ENCODE assay signal across 26 cellular contexts in genomic region chr11:109275931-109276330, GRCh38.
DNase-seq lines count a peak whose midpoint lies in the region; ATAC-seq and TF ChIP-seq lines count a peak whose summit lies in the region.
"Had no signal": no experiment of that assay in that cellular context is flagged by ENCODE, and none has a peak within 500 bp of the region (broad histone marks: within the 10 kb centered on the region; RNA-seq: fewer than 3 reads in every experiment).

No MANE protein-coding gene starts in this region.

- H3K4me3 ChIP-seq in GM23338 = no peak overlapping the region
- H3K4me3 ChIP-seq: A549 had no signal

- no peaks in the 10 kb centered on the region for H3F3A ChIP-seq in GM23338 (replicated peaks; ENCODE audit: low read depth)

- no peaks in the 10 kb centered on the region for H3K79me2 ChIP-seq in GM23338 (replicated peaks; ENCODE audit: insufficient read depth)

- H3K27ac ChIP-seq in GM23338 (ENCODE audit: low read depth) = no peak overlapping the region
- H3K27ac ChIP-seq: A549 had no signal

- H3K4me1 ChIP-seq in GM23338 (ENCODE audit: insufficient read depth) = no peaks in the 10 kb centered on the region
- H3K4me1 ChIP-seq: A549 had no signal

- H3K4me2 ChIP-seq in GM23338 = no peak overlapping the region
- H3K4me2 ChIP-seq: A549, SK-N-SH had no signal

- H3K36me3 Mint-ChIP-seq in GM23338 (ENCODE audit: low read depth) = peaks cover 6% of the 10 kb centered on the region; the same call in 1 of the 3 replicates
- peaks cover 15% of the 10 kb centered on the region for H3K36me3 Mint-ChIP-seq in WTC11
- H3K36me3 Mint-ChIP-seq in nephron (ENCODE audit: low read depth) = peaks cover 7% of the 10 kb centered on the region
- peaks cover 0 to 2% of the 10 kb centered on the region in 2 donors for H3K36me3 Mint-ChIP-seq in stimulated activated naive B cell treated with anti-CD40 and anti-IgM and Interleukin-4, amounts not matched to agents 10 μg/mL and 1 μg/mL and 100 μg/mL, for 72 hours
- peaks cover 4 to 5% of the 10 kb centered on the region in 2 donors for H3K36me3 Mint-ChIP-seq in activated naive CD4-positive, alpha-beta T cell treated with anti-CD3 and anti-CD28 coated beads, Interleukin-2, amount 50 U/mL, for 72 hours
- peaks cover 10% of the 10 kb centered on the region for H3K36me3 Mint-ChIP-seq in natural killer cell treated with Interleukin-12 subunit alpha and Interleukin-12 subunit beta and Interleukin-15 and Interleukin-18, amount 100 ng/mL, for 72 hours
- H3K36me3 Mint-ChIP-seq: CD14-positive monocyte; CD8-positive, alpha-beta memory T cell had no signal

- peaks cover 6% of the 10 kb centered on the region; the same call in 1 of the 2 replicates for H3K9me2 ChIP-seq in GM23338 (ENCODE audit: insufficient read depth)
- H3K9me2 ChIP-seq: SK-N-SH had no signal

- H3K4me3 Mint-ChIP-seq in GM23338 = no peak overlapping the region
- H3K4me3 Mint-ChIP-seq in WTC11 = no peak overlapping the region
- H3K4me3 Mint-ChIP-seq in nephron = no peak overlapping the region
- H3K4me3 Mint-ChIP-seq in stimulated activated naive B cell treated with anti-CD40 and anti-IgM and Interleukin-4, amounts not matched to agents 10 μg/mL and 1 μg/mL and 100 μg/mL, for 72 hours = no peak overlapping the region
- H3K4me3 Mint-ChIP-seq in natural killer cell treated with Interleukin-12 subunit alpha and Interleukin-12 subunit beta and Interleukin-15 and Interleukin-18, amount 100 ng/mL, for 72 hours = no peak overlapping the region
- H3K4me3 Mint-ChIP-seq: CD14-positive monocyte; CD8-positive, alpha-beta memory T cell had no signal

- no peaks in the 10 kb centered on the region for H4K20me1 ChIP-seq in GM23338 (replicated peaks; ENCODE audit: insufficient read depth)

- CTCF ChIA-PET in WTC11 (lab: Charles Lee) = no interaction called here

- H2AFZ ChIP-seq in GM23338 = peak overlapping the region; percentile 83

- H3K9me3 Mint-ChIP-seq in GM23338 (peaks cover 15% of the 10 kb centered on the region; the same call in 2 of the 3 replicates), WTC11 (peaks cover 26% of the 10 kb centered on the region), nephron (peaks cover 42% of the 10 kb centered on the region)
- H3K9me3 Mint-ChIP-seq in stimulated activated naive B cell treated with anti-CD40 and anti-IgM and Interleukin-4, amounts not matched to agents 10 μg/mL and 1 μg/mL and 100 μg/mL, for 72 hours = peaks cover 13 to 19% of the 10 kb centered on the region in 2 donors
- H3K9me3 Mint-ChIP-seq in activated naive CD4-positive, alpha-beta T cell treated with anti-CD3 and anti-CD28 coated beads, Interleukin-2, amount 50 U/mL, for 72 hours = peaks cover 17 to 21% of the 10 kb centered on the region in 2 donors
- peaks cover 30% of the 10 kb centered on the region for H3K9me3 Mint-ChIP-seq in natural killer cell treated with Interleukin-12 subunit alpha and Interleukin-12 subunit beta and Interleukin-15 and Interleukin-18, amount 100 ng/mL, for 72 hours

- TF ChIP-seq CTCF in GM23338 (conservative IDR thresholded peaks at IDR 0.05; ENCODE audit: low read depth in 2 of 2) (no peak), WTC11 (IDR thresholded peaks at IDR 0.05) (no peak), nephron (IDR thresholded peaks at IDR 0.05; ENCODE audit: unreplicated experiment in 3 of 3) (no peak)

- H3K27ac Mint-ChIP-seq in GM23338 (no peak overlapping the region), WTC11 (no peak overlapping the region), nephron (peak overlapping the region in 2 of 3 experiments; percentile 31 to 32)
- H3K27ac Mint-ChIP-seq in stimulated activated naive B cell treated with anti-CD40 and anti-IgM and Interleukin-4, amounts not matched to agents 10 μg/mL and 1 μg/mL and 100 μg/mL, for 72 hours = no peak overlapping the region
- H3K27ac Mint-ChIP-seq in activated naive CD4-positive, alpha-beta T cell treated with anti-CD3 and anti-CD28 coated beads, Interleukin-2, amount 50 U/mL, for 72 hours = no peak overlapping the region
- no peak overlapping the region for H3K27ac Mint-ChIP-seq in natural killer cell treated with Interleukin-12 subunit alpha and Interleukin-12 subunit beta and Interleukin-15 and Interleukin-18, amount 100 ng/mL, for 72 hours
- H3K27ac Mint-ChIP-seq: CD8-positive, alpha-beta memory T cell had no signal

- no peaks in the 10 kb centered on the region for H3K27me3 ChIP-seq in GM23338 (ENCODE audit: insufficient read depth)

- H3K4me1 Mint-ChIP-seq in GM23338 (peaks cover 4% of the 10 kb centered on the region; the same call in 1 of the 3 replicates), WTC11 (peaks cover 9% of the 10 kb centered on the region), nephron (peaks cover 6% of the 10 kb centered on the region)
- H3K4me1 Mint-ChIP-seq in stimulated activated naive B cell treated with anti-CD40 and anti-IgM and Interleukin-4, amounts not matched to agents 10 μg/mL and 1 μg/mL and 100 μg/mL, for 72 hours = peaks cover 5 to 10% of the 10 kb centered on the region in 2 donors
- no peaks in the 10 kb centered on the region for H3K4me1 Mint-ChIP-seq in natural killer cell treated with Interleukin-12 subunit alpha and Interleukin-12 subunit beta and Interleukin-15 and Interleukin-18, amount 100 ng/mL, for 72 hours (ENCODE audit: low read depth in 2 of 2)
- H3K4me1 Mint-ChIP-seq: CD14-positive monocyte; CD8-positive, alpha-beta memory T cell had no signal

- H3K27me3 Mint-ChIP-seq in GM23338 (ENCODE audit: insufficient read depth, low read depth, poor library complexity) = no peaks in the 10 kb centered on the region
- H3K27me3 Mint-ChIP-seq in WTC11 (ENCODE audit: low read depth) = no peaks in the 10 kb centered on the region
- no peaks in the 10 kb centered on the region for H3K27me3 Mint-ChIP-seq in nephron (ENCODE audit: low read depth)
- peaks cover 0 to 4% of the 10 kb centered on the region in 2 donors for H3K27me3 Mint-ChIP-seq in stimulated activated naive B cell treated with anti-CD40 and anti-IgM and Interleukin-4, amounts not matched to agents 10 μg/mL and 1 μg/mL and 100 μg/mL, for 72 hours
- H3K27me3 Mint-ChIP-seq in natural killer cell treated with Interleukin-12 subunit alpha and Interleukin-12 subunit beta and Interleukin-15 and Interleukin-18, amount 100 ng/mL, for 72 hours = peaks cover 0 to 8% of the 10 kb centered on the region in 2 donors

- H3K36me3 ChIP-seq in GM23338 (ENCODE audit: insufficient read depth) = no peaks in the 10 kb centered on the region

- no peak for ATAC-seq in GM23338
- ATAC-seq in WTC11 = peak; percentile 32
- ATAC-seq in stimulated activated naive B cell treated with anti-CD40 and anti-IgM and Interleukin-4, amounts not matched to agents 10 μg/mL and 1 μg/mL and 100 μg/mL, for 72 hours (replicated peaks) = peak; percentile 62 to 80
- ATAC-seq in activated naive CD4-positive, alpha-beta T cell treated with anti-CD3 and anti-CD28 coated beads, Interleukin-2, amount 50 U/mL, for 72 hours = no peak
- no peak for ATAC-seq in natural killer cell treated with Interleukin-12 subunit alpha and Interleukin-12 subunit beta and Interleukin-15 and Interleukin-18, amount 100 ng/mL, for 72 hours
- ATAC-seq: A549, HepG2 had no signal

- DNase-seq in GM23338 (ENCODE audit: low spot score) (no peak), WTC11 (ENCODE audit: low spot score) (no peak), ecto neural progenitor cell (ENCODE audit: low spot score) (no peak)
- DNase-seq in stimulated activated naive B cell treated with anti-CD40 and anti-IgM and Interleukin-4, amounts not matched to agents 10 μg/mL and 1 μg/mL and 100 μg/mL, for 72 hours = peak; percentile 4
- no peak for DNase-seq in activated naive CD4-positive, alpha-beta T cell treated with anti-CD3 and anti-CD28 coated beads, Interleukin-2, amount 50 U/mL, for 72 hours (ENCODE audit: low spot score in 2 of 2)
- DNase-seq in natural killer cell treated with Interleukin-12 subunit alpha and Interleukin-12 subunit beta and Interleukin-15 and Interleukin-18, amount 100 ng/mL, for 72 hours (ENCODE audit: low spot score) = no peak
- DNase-seq: AML-193; CD8-positive, alpha-beta memory T cell; DMS 273 treated with DMSO at 0.1 percent for 48 hours; DMS79; EL; GDM1; H7; Karpas-422; NCI-H1092 treated with DMSO at 0.1 percent for 48 hours; NCI-H1436; NCI-H187; NCI-H446 treated with DMSO at 0.1 percent for 48 hours; OCI-M1; SIG-M5; SK-N-SH; SW 1271 had no signal

- POLR2A ChIA-PET in WTC11 (lab: Charles Lee) = no interaction called here

TF ChIP-seq in WTC11, 78 proteins besides CTCF, POLR2A, EP300 and RAD21:
- TF ChIP-seq ZNF317 (CRISPR knock-in tag; IDR thresholded peaks at IDR 0.05; ENCODE audit: borderline replicate concordance, low read depth) = no peak
- no peak for TF ChIP-seq FOXP4 (CRISPR knock-in tag; IDR thresholded peaks at IDR 0.05)
- no peak for TF ChIP-seq ELF4 (CRISPR knock-in tag; IDR thresholded peaks at IDR 0.05; ENCODE audit: low read depth)
- no peak for TF ChIP-seq MLX (CRISPR knock-in tag; IDR thresholded peaks at IDR 0.05)

Comparison
In these comparisons a context has a peak if more than half of its experiments do, and no peak if none do; other contexts are left out.
1. ATAC-seq: peak in WTC11 (single experiment) and stimulated activated naive B cell treated with anti-CD40 and anti-IgM and Interleukin-4, amounts not matched to agents 10 μg/mL and 1 μg/mL and 100 μg/mL, for 72 hours (2 of 2); none in GM23338 (single experiment), activated naive CD4-positive, alpha-beta T cell treated with anti-CD3 and anti-CD28 coated beads, Interleukin-2, amount 50 U/mL, for 72 hours (0 of 2) and natural killer cell treated with Interleukin-12 subunit alpha and Interleukin-12 subunit beta and Interleukin-15 and Interleukin-18, amount 100 ng/mL, for 72 hours (0 of 2).
2. H3K27ac Mint-ChIP-seq: peak in nephron (2 of 3); none in GM23338 (single experiment), WTC11 (single experiment), stimulated activated naive B cell treated with anti-CD40 and anti-IgM and Interleukin-4, amounts not matched to agents 10 μg/mL and 1 μg/mL and 100 μg/mL, for 72 hours (single experiment), activated naive CD4-positive, alpha-beta T cell treated with anti-CD3 and anti-CD28 coated beads, Interleukin-2, amount 50 U/mL, for 72 hours (0 of 2) and natural killer cell treated with Interleukin-12 subunit alpha and Interleukin-12 subunit beta and Interleukin-15 and Interleukin-18, amount 100 ng/mL, for 72 hours (0 of 2).